8 cellular contexts compared by ENCODE assay signal in the genomic region with DNA sequence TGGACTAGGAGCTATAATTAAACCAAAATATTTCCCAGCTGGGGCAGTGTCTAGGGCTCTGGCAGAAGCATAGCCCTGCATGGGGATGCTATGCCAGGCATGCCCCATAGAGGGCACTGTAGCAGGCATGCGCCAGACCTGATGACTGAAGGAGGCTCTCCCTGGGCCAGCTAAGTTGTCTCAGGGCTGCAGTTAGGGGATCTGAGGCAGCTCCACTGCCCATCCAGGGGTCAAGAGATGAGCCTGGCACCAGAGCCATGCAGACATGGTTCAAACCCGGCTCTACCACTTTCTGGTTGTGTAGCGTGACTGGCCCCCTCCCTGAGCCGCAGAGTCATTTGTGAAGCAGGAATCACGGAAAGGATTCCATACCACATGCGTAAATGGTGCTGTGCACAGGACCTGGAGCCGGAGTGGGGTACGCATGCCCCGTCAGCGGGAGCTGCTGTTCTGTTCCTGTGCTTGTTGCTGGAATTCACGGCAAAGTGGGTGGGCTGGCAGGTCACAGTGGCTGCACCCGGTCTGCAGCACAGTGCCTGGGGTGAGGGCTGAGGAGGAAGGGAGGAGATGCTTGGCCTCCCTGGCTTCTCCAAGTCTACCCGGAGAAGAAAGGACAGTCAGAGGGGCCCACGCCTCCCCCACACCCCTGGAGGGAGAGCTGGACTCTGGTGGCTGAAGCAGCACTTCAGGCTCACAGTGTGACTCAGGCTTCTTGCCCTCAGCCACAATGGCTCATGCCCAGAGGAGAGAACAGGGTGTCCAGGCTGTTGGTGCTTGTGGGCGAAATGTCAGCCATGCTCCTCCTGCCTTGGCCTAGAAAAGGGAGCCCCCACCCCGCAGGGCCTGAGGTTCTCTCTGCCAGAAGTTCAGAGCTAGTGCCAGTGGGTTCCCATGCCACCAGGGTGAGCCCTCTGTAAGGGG. TPM values are rescaled to one million over a fixed set of nuclear protein-coding genes. Genes with fewer than 3 reads are reported as not detected.
A peak's percentile ranks its signal among the peaks of the same experiment; 100 is the strongest.
DNase-seq lines count a peak whose midpoint lies in the region; ATAC-seq, FAIRE-seq and TF ChIP-seq lines count a peak whose summit lies in the region.

No MANE protein-coding gene starts in this region.

- peak; percentile 97 for TF ChIP-seq CTCF in WTC11 (IDR thresholded peaks at IDR 0.05)
- peak; percentile 82 for TF ChIP-seq CTCF in HepG2 (CRISPR knock-in tag; IDR thresholded peaks at IDR 0.05)

- BruUV-seq in HepG2 (replicated peaks; lab: Mats Ljungman, UMichigan), result no TSS peak

- in situ Hi-C loops in HepG2 (cut with HindIII; ENCODE audit: extremely low pct_ligation_motif_present, low pct_unique_long_range_greater_than_20kb), result no loop called here

- no peak overlapping the region for H2AFZ ChIP-seq in HepG2 (ENCODE audit: low read length)

- H3K4me3 Mint-ChIP-seq in WTC11, result no peak overlapping the region
- no peak overlapping the region for H3K4me3 Mint-ChIP-seq in central memory CD8-positive, alpha-beta T cell

- H3K27ac ChIP-seq in HUES6 (ENCODE audit: low read depth, low read length), result peak overlapping the region; percentile 27; the same call in 1 of the 2 replicates
- H3K27ac ChIP-seq in HepG2 (ENCODE audit: extremely low read length, insufficient read depth, low read length), result peak overlapping the region; percentile 68

- peak overlapping the region; percentile 36; the same call in 1 of the 2 replicates for H3K4me2 ChIP-seq in HepG2 (ENCODE audit: low read depth, low read length)

- peak; percentile 77 for ATAC-seq in Right ventricle myocardium inferior
- ATAC-seq in WTC11, result peak; percentile 94
- peak; percentile 56 for ATAC-seq in central memory CD8-positive, alpha-beta T cell (replicated peaks; ENCODE audit: extremely low read depth, poor library complexity, severe bottlenecking)
- peak; percentile 77 for ATAC-seq in HepG2
- no peak for ATAC-seq in HG03442 (IDR thresholded peaks at IDR 0.05; ENCODE audit: unreplicated experiment)

- no peaks in the 10 kb centered on the region for H3K27me3 Mint-ChIP-seq in WTC11 (ENCODE audit: low read depth)
- no peaks in the 10 kb centered on the region for H3K27me3 Mint-ChIP-seq in central memory CD8-positive, alpha-beta T cell

- H4K20me1 ChIP-seq in HepG2 (ENCODE audit: insufficient read depth, low read length), result no peaks in the 10 kb centered on the region; the same call in 1 of the 2 replicates

- H3K9ac ChIP-seq in HUES6 (ENCODE audit: low read length) (no peak overlapping the region), HepG2 (ENCODE audit: insufficient read depth, low read depth, low read length) (peak overlapping the region; percentile 4; the same call in 1 of the 2 replicates)

- no peak for TF ChIP-seq POLR2A in HepG2 (IDR thresholded peaks at IDR 0.05; ENCODE audit: insufficient read depth in 1 of 2, low read depth in 2 of 2, low read length in 2 of 2)

- peaks cover 2% of the 10 kb centered on the region; the same call in 1 of the 2 replicates for H3K4me1 Mint-ChIP-seq in WTC11
- no peaks in the 10 kb centered on the region for H3K4me1 Mint-ChIP-seq in central memory CD8-positive, alpha-beta T cell

- TF ChIP-seq EP300 in HepG2 (IDR thresholded peaks at IDR 0.05; ENCODE audit: low read depth in 2 of 2, low read length in 2 of 2) (no peak), HepG2 (CRISPR knock-in tag; IDR thresholded peaks at IDR 0.05; ENCODE audit: borderline replicate concordance) (no peak)

- no peaks in the 10 kb centered on the region for H3K79me2 ChIP-seq in HepG2 (ENCODE audit: insufficient read depth, low read length)

- peak; percentile 79 for DNase-seq in Right ventricle myocardium inferior (ENCODE audit: missing footprints)
- DNase-seq in cardiac septum (ENCODE audit: low spot score), result no peak
- DNase-seq in WTC11 (ENCODE audit: low spot score), result peak; percentile 82
- DNase-seq in central memory CD8-positive, alpha-beta T cell (ENCODE audit: low spot score in 2 of 2), result peak; percentile 29 to 30
- no peak for DNase-seq in HepG2 (ENCODE audit: low spot score)
- peak; percentile 47 to 53 (median 51) for DNase-seq in stimulated activated CD4-positive, alpha-beta T cell treated with anti-CD3 and anti-CD28 coated beads, TNF-alpha, amount 100 ng/mL, for 48 hours (ENCODE audit: low read depth in 3 of 3)

- H3K4me1 ChIP-seq in HUES6 (ENCODE audit: control insufficient read depth, insufficient read depth, low read length) (peaks cover 27% of the 10 kb centered on the region), HepG2 (ENCODE audit: insufficient read depth, low read length) (peaks cover 90% of the 10 kb centered on the region)

- peaks cover 46% of the 10 kb centered on the region for H3K36me3 Mint-ChIP-seq in WTC11
- H3K36me3 Mint-ChIP-seq in central memory CD8-positive, alpha-beta T cell (ENCODE audit: insufficient read depth), result peaks cover 8% of the 10 kb centered on the region

- H3K27me3 ChIP-seq in HUES6 (ENCODE audit: control insufficient read depth, insufficient read depth, low read length) (no peaks in the 10 kb centered on the region), HepG2 (ENCODE audit: control insufficient read depth in 1 of 2, insufficient read depth in 2 of 2, low read length in 2 of 2) (no peaks in the 10 kb centered on the region)

- TF ChIP-seq RAD21 in HepG2 (CRISPR knock-in tag; IDR thresholded peaks at IDR 0.05), result peak; percentile 39

- no peak overlapping the region for H3K27ac Mint-ChIP-seq in WTC11
- peak overlapping the region; percentile 74 for H3K27ac Mint-ChIP-seq in central memory CD8-positive, alpha-beta T cell (ENCODE audit: low read depth)

- FAIRE-seq in HepG2 (lab: Jason Lieb, UNC), result no peak

- CTCF ChIA-PET in WTC11 (lab: Charles Lee) (interaction anchor here (0.6 to 4.0 kb wide), 37 partner anchors 9 to 326 kb away, joined by 3 to 57 read pairs (median 4); partner anchors contain the start of genes ABHD6, FLNB, HTD2 and RPP14), HepG2 (lab: Yijun Ruan, JAX; ENCODE audit: low intra/inter-chr PET ratio, low total read pairs) (interaction anchor here (0.7 to 1.2 kb wide), 2 partner anchors 132 to 160 kb away, joined by 3 read pairs; no protein-coding TSS in a partner anchor)

- no peaks in the 10 kb centered on the region for H3K9me3 Mint-ChIP-seq in WTC11
- H3K9me3 Mint-ChIP-seq in central memory CD8-positive, alpha-beta T cell, result no peaks in the 10 kb centered on the region

- POLR2A ChIA-PET in WTC11 (lab: Charles Lee), result no interaction called here
- POLR2A ChIA-PET in HepG2 (lab: Yijun Ruan, JAX), result interaction anchor here (0.6 to 1.2 kb wide), 4 partner anchors 8 to 119 kb away, joined by 3 to 6 read pairs (median 4); no protein-coding TSS in a partner anchor

- H3K9me3 ChIP-seq in HUES6 (ENCODE audit: control insufficient read depth, insufficient read depth, low read depth, low read length), result no peaks in the 10 kb centered on the region
- no peaks in the 10 kb centered on the region for H3K9me3 ChIP-seq in HepG2 (ENCODE audit: low read length)

- intact Hi-C loops in Right ventricle myocardium inferior (cut with DNase I) (loop anchor here (5.0 kb wide), 1 partner anchor 215 kb away; no protein-coding TSS in a partner anchor), cardiac septum (cut with DNase I) (loop anchor here (10.0 kb wide), 1 partner anchor 273 kb away; no protein-coding TSS in a partner anchor), HepG2 (cut with micrococcal nuclease; ENCODE audit: unreplicated experiment) (no loop called here)

- 73% methylated on average over 4 of the region's 16 CpGs for WGBS in HepG2 (ENCODE audit: low lambda C conversion rate)

- H3K36me3 ChIP-seq in HUES6 (ENCODE audit: control insufficient read depth, insufficient read depth, low read length) (peaks cover 82% of the 10 kb centered on the region), HepG2 (replicated peaks in 1 of 2; ENCODE audit: control insufficient read depth in 1 of 2, insufficient read depth in 2 of 2, low read length in 2 of 2) (peaks cover 25 to 57% of the 10 kb centered on the region in 2 experiments)

- no peak overlapping the region for H3K4me3 ChIP-seq in HUES6 (ENCODE audit: low read depth, low read length)
- H3K4me3 ChIP-seq in HepG2 (replicated peaks in 1 of 3; ENCODE audit: insufficient read depth in 1 of 3, low read depth in 2 of 3, low read length in 3 of 3), result no peak overlapping the region; a peak in 1 of 6 replicates

TF ChIP-seq in WTC11, 78 proteins besides CTCF, POLR2A, EP300 and RAD21 (continues in another document):
- TF ChIP-seq TP53 (CRISPR knock-in tag; IDR thresholded peaks at IDR 0.05), result no peak

TF ChIP-seq in HepG2, 621 proteins besides CTCF, POLR2A, EP300 and RAD21 (continues in another document):
- 0 out of 2 replicates have a peak, but pooled peaks have one; percentile 60 for TF ChIP-seq GLI4 (CRISPR knock-in tag; IDR thresholded peaks at IDR 0.05; ENCODE audit: borderline replicate concordance)

RNA-seq across cellular contexts. Expression of gene DNASE1L3, which starts 43.1 kb away (rescaled TPM):
- total RNA-seq in Right ventricle myocardium inferior (2.1 TPM), cardiac septum (0.67 TPM), WTC11 (2021) (not detected in 3 replicates), HepG2 (2016; rRNA removed; fragmentation: Illumina TruSeq; extraction: Trizol) (0.55 and 0.86 TPM in 2 replicates)
- total RNA-seq in HepG2 (2016; cell fraction: cytosol; rRNA removed; fragmentation: Illumina TruSeq; extraction: Trizol; ENCODE audit: low read depth), result 0.30 TPM in 1 of 2 replicates, not detected in the other
- 0.61 and 0.73 TPM in 2 replicates for total RNA-seq in HepG2 (2016; cell fraction: insoluble cytoplasmic fraction; rRNA removed; fragmentation: Illumina TruSeq; extraction: Trizol)
- 0.53 and 1.1 TPM in 2 replicates for total RNA-seq in HepG2 (2016; cell fraction: membrane; rRNA removed; fragmentation: Illumina TruSeq; extraction: Trizol)
- 0.22 TPM in 1 of 2 replicates, not detected in the other for total RNA-seq in HepG2 (2016; cell fraction: nucleus; rRNA removed; fragmentation: Illumina TruSeq; extraction: Trizol)
- polyA plus RNA-seq in HepG2 (2011; rRNA removed), result 1.0 and 1.7 TPM in 2 replicates
- polyA plus RNA-seq in HepG2 (2011; cell fraction: cytosol; rRNA removed), result 1.0 and 1.3 TPM in 2 replicates
- 0.43 and 0.51 TPM in 2 replicates for polyA plus RNA-seq in HepG2 (2011; cell fraction: nucleus; rRNA removed)
- polyA plus RNA-seq in HepG2 (2012), result 0.33 and 2.5 TPM in 2 replicates
- 0.27 and 0.35 TPM in 2 replicates for polyA plus RNA-seq in HepG2 (2016; cell fraction: cytosol; fragmentation: Illumina TruSeq; extraction: Trizol; ENCODE audit: low read depth)
- polyA plus RNA-seq in HepG2 (2016; cell fraction: insoluble cytoplasmic fraction; fragmentation: Illumina TruSeq; extraction: Trizol; ENCODE audit: low read depth), result 0.44 and 0.59 TPM in 2 replicates
- polyA plus RNA-seq in HepG2 (2016; cell fraction: membrane; fragmentation: Illumina TruSeq; extraction: Trizol; ENCODE audit: low read depth), result 0.34 and 0.37 TPM in 2 replicates
- polyA plus RNA-seq in HepG2 (2016; cell fraction: nucleus; fragmentation: Illumina TruSeq; extraction: Trizol; ENCODE audit: insufficient read depth, low read depth), result 0.55 TPM in 1 of 2 replicates, not detected in the other
- 0.14 and 1.8 TPM in 2 replicates for polyA minus RNA-seq in HepG2 (2011; rRNA and poly(A)+ RNA removed; ENCODE audit: low replicate concordance)
- polyA minus RNA-seq in HepG2 (2011; cell fraction: cytosol; rRNA and poly(A)+ RNA removed), result 0.88 TPM in 1 of 2 replicates, not detected in the other
- 0.77 and 0.87 TPM in 2 replicates for polyA minus RNA-seq in HepG2 (2011; cell fraction: nucleus; rRNA and poly(A)+ RNA removed)

Comparison
In these comparisons a context has a peak if more than half of its experiments do, and no peak if none do; other contexts are left out.
1. DNase-seq: peak in Right ventricle myocardium inferior (single experiment), WTC11 (single experiment), central memory CD8-positive, alpha-beta T cell (2 of 2) and stimulated activated CD4-positive, alpha-beta T cell treated with anti-CD3 and anti-CD28 coated beads, TNF-alpha, amount 100 ng/mL, for 48 hours (3 of 3); none in cardiac septum (single experiment) and HepG2 (single experiment).